In the genomic region with DNA sequence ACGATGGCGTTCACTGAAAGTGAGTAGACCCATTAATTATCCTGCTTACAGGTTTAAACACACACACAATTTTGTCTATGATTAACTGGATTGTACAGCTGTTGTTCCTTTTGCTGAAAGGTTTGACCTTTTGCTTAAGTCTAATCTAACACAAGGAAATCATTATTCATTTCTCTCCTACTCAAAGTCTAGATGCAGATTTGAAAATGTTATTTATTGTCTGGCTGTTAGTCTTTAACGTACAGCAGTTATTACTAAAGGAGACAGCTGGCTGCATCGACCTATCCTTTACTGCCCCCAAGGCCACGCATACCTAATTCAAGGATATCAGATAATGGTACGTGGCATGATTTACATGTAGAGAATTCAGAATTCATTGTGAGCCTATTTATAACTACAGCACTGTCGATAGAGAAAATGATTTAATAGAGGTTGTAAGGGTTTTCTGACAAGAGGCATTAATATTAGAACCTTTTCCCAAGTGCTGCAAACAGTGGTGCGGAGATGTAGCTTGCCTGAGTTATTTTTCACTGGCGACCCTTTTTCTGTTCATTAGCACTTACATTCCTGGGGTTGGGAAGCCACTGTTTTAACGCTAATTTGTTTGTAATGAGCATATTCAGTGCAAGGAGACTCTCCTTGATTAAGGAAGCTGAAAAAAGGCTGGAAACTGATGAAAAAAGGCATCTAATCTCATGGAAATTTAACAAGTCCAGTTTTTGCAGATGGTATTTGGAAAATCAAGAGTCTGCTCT, we compare ENCODE assay signal across 15 cellular contexts.
DNase-seq lines count a peak whose midpoint lies in the region; ATAC-seq and TF ChIP-seq lines count a peak whose summit lies in the region.
"Had no signal": no experiment of that assay in that cellular context is flagged by ENCODE, and none has a peak within 500 bp of the region (broad histone marks: within the 10 kb centered on the region; RNA-seq: fewer than 3 reads in every experiment).

No MANE protein-coding gene starts in this region.

- H3K27ac ChIP-seq in HEK293 (ENCODE audit: extremely low read depth, low read depth, low read length) (peak overlapping the region; percentile 85), body of pancreas (peak overlapping the region in 1 of 4 donors; percentile 41), ovary (no peak overlapping the region)
- H3K27ac ChIP-seq: C4-2B, colonic mucosa, skin epidermis had no signal

- peaks cover 24% of the 10 kb centered on the region for H3K4me1 ChIP-seq in HEK293 (ENCODE audit: control insufficient read depth, insufficient read depth, low read length)
- H3K4me1 ChIP-seq in body of pancreas, result peaks cover 5% of the 10 kb centered on the region
- no peaks in the 10 kb centered on the region for H3K4me1 ChIP-seq in ovary (ENCODE audit: insufficient read depth)
- H3K4me1 ChIP-seq: colonic mucosa had no signal

- POLR2A ChIA-PET in HEK293 (lab: Yijun Ruan, JAX), result no interaction called here

- peaks cover 12% of the 10 kb centered on the region for H3K36me3 Mint-ChIP-seq in nephron progenitor cell (ENCODE audit: low read depth)
- H3K36me3 Mint-ChIP-seq: immature natural killer cell had no signal

- TF ChIP-seq CTCF in HEK293 (tag by site-specific recombination; IDR thresholded peaks at IDR 0.05) (no peak), body of pancreas (IDR thresholded peaks at IDR 0.05) (no peak), nephron progenitor cell (IDR thresholded peaks at IDR 0.05) (no peak), ovary (IDR thresholded peaks at IDR 0.05) (no peak)

- peak; percentile 16 for DNase-seq in NCI-H2227 treated with DMSO at 0.1 percent for 48 hours (lab: John Stamatoyannopoulos, UW)
- no peak for DNase-seq in body of pancreas
- DNase-seq in nephron progenitor cell, result no peak
- no peak for DNase-seq in sciatic nerve (ENCODE audit: low spot score)
- DNase-seq in ovary, result no peak
- DNase-seq in activated effector memory CD4-positive, alpha-beta T cell treated with anti-CD3 and anti-CD28 coated beads, Interleukin-2, amount 50 U/mL, for 16 hours, result no peak
- DNase-seq in NCI-H446 treated with DMSO at 0.1 percent for 48 hours (lab: John Stamatoyannopoulos, UW), result no peak
- DNase-seq: activated CD4-positive, CD25-positive, alpha-beta regulatory T cell; colonic mucosa; immature natural killer cell; NCI-H446; SIG-M5 had no signal

- no peak for TF ChIP-seq EP300 in ovary (IDR thresholded peaks at IDR 0.05)

- peak overlapping the region; percentile 74 for H3K27ac Mint-ChIP-seq in nephron progenitor cell
- H3K27ac Mint-ChIP-seq: immature natural killer cell had no signal

- ATAC-seq in body of pancreas (peak; percentile 52), sciatic nerve (no peak)

- intact Hi-C loops in body of pancreas (cut with DNase I), result no loop called here
- intact Hi-C loops in sciatic nerve (cut with DNase I), result no loop called here
- intact Hi-C loops in ovary (cut with DNase I), result no loop called here

- H3K4me1 Mint-ChIP-seq in nephron progenitor cell, result peaks cover 36% of the 10 kb centered on the region
- H3K4me1 Mint-ChIP-seq: immature natural killer cell had no signal

- H3K9me3 ChIP-seq in HEK293 (ENCODE audit: control insufficient read depth, insufficient read depth, low read depth, low read length) (no peaks in the 10 kb centered on the region), body of pancreas (no peaks in the 10 kb centered on the region), ovary (no peaks in the 10 kb centered on the region)
- H3K9me3 ChIP-seq: colonic mucosa had no signal

- whole genome bisulfite sequencing in body of pancreas, 2 donors, result 24 to 25% methylated on average over 10 of the region's 10 CpGs
- WGBS in ovary, 3 donors, result 26 to 28% (median 26%) methylated on average over 10 of the region's 10 CpGs

- H3K4me3 Mint-ChIP-seq in nephron progenitor cell, result peak overlapping the region; percentile 4
- H3K4me3 Mint-ChIP-seq: immature natural killer cell had no signal

- peaks cover 21% of the 10 kb centered on the region for H3K9me3 Mint-ChIP-seq in nephron progenitor cell

- H3K27me3 ChIP-seq in body of pancreas (no peaks in the 10 kb centered on the region), ovary (no peaks in the 10 kb centered on the region)
- H3K27me3 ChIP-seq: colonic mucosa had no signal

- H3K4me3 ChIP-seq in HEK293 (ENCODE audit: low read depth, low read length), result no peak overlapping the region
- no peak overlapping the region for H3K4me3 ChIP-seq in body of pancreas
- H3K4me3 ChIP-seq in ovary, result no peak overlapping the region
- H3K4me3 ChIP-seq: colonic mucosa, skin epidermis had no signal

- CTCF ChIA-PET in HEK293 (lab: Yijun Ruan, JAX), result no interaction called here

- TF ChIP-seq POLR2A in body of pancreas (IDR thresholded peaks at IDR 0.05) (no peak), ovary (IDR thresholded peaks at IDR 0.05) (no peak)

- no peaks in the 10 kb centered on the region for H3K27me3 Mint-ChIP-seq in nephron progenitor cell (ENCODE audit: low read depth, poor library complexity)

- H3K36me3 ChIP-seq in HEK293 (ENCODE audit: control insufficient read depth in 2 of 2, insufficient read depth in 1 of 2, low read length in 2 of 2), result no peaks in the 10 kb centered on the region
- no peaks in the 10 kb centered on the region for H3K36me3 ChIP-seq in body of pancreas (replicated peaks in 1 of 2; ENCODE audit: insufficient read depth in 1 of 2, low read depth in 2 of 2)
- no peaks in the 10 kb centered on the region for H3K36me3 ChIP-seq in ovary
- H3K36me3 ChIP-seq: colonic mucosa had no signal

TF ChIP-seq in HEK293, 187 proteins besides CTCF, POLR2A, EP300 and RAD21 (continues in another document):
- 0 out of 2 replicates have a peak, but pooled peaks have one; percentile 28 for TF ChIP-seq ZSCAN23 (tag by site-specific recombination; IDR thresholded peaks at IDR 0.05)
- TF ChIP-seq WT1 (tag by site-specific recombination; IDR thresholded peaks at IDR 0.05), result 0 out of 2 replicates have a peak, but pooled peaks have one; percentile 44
- TF ChIP-seq, protein P1, sequence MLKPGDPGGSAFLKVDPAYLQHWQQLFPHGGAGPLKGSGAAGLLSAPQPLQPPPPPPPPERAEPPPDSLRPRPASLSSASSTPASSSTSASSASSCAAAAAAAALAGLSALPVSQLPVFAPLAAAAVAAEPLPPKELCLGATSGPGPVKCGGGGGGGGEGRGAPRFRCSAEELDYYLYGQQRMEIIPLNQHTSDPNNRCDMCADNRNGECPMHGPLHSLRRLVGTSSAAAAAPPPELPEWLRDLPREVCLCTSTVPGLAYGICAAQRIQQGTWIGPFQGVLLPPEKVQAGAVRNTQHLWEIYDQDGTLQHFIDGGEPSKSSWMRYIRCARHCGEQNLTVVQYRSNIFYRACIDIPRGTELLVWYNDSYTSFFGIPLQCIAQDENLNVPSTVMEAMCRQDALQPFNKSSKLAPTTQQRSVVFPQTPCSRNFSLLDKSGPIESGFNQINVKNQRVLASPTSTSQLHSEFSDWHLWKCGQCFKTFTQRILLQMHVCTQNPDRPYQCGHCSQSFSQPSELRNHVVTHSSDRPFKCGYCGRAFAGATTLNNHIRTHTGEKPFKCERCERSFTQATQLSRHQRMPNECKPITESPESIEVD (tag by site-specific recombination; IDR thresholded peaks at IDR 0.05), result peak; percentile 58
- TF ChIP-seq OSR2 (tag by site-specific recombination; IDR thresholded peaks at IDR 0.05), result peak; percentile 46; the same call in 1 of the 2 replicates
- TF ChIP-seq ZXDB (tag by site-specific recombination; IDR thresholded peaks at IDR 0.05), result peak; percentile 43
- TF ChIP-seq, protein P2, sequence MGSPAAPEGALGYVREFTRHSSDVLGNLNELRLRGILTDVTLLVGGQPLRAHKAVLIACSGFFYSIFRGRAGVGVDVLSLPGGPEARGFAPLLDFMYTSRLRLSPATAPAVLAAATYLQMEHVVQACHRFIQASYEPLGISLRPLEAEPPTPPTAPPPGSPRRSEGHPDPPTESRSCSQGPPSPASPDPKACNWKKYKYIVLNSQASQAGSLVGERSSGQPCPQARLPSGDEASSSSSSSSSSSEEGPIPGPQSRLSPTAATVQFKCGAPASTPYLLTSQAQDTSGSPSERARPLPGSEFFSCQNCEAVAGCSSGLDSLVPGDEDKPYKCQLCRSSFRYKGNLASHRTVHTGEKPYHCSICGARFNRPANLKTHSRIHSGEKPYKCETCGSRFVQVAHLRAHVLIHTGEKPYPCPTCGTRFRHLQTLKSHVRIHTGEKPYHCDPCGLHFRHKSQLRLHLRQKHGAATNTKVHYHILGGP (tag by site-specific recombination; IDR thresholded peaks at IDR 0.05), result peak; percentile 66; the same call in 1 of the 2 replicates
- TF ChIP-seq ZNF626 (tag by site-specific recombination; IDR thresholded peaks at IDR 0.05), result no peak
- no peak for TF ChIP-seq KLF7 (tag by site-specific recombination; IDR thresholded peaks at IDR 0.05; ENCODE audit: borderline replicate concordance)
- peak; percentile 87 for TF ChIP-seq FEZF1 (tag by site-specific recombination; IDR thresholded peaks at IDR 0.05)
- TF ChIP-seq ZBTB20 (tag by site-specific recombination; IDR thresholded peaks at IDR 0.05), result no peak
- peak; percentile 66; the same call in 1 of the 2 replicates for TF ChIP-seq IKZF3 (tag by site-specific recombination; IDR thresholded peaks at IDR 0.05)
- TF ChIP-seq, protein P3, sequence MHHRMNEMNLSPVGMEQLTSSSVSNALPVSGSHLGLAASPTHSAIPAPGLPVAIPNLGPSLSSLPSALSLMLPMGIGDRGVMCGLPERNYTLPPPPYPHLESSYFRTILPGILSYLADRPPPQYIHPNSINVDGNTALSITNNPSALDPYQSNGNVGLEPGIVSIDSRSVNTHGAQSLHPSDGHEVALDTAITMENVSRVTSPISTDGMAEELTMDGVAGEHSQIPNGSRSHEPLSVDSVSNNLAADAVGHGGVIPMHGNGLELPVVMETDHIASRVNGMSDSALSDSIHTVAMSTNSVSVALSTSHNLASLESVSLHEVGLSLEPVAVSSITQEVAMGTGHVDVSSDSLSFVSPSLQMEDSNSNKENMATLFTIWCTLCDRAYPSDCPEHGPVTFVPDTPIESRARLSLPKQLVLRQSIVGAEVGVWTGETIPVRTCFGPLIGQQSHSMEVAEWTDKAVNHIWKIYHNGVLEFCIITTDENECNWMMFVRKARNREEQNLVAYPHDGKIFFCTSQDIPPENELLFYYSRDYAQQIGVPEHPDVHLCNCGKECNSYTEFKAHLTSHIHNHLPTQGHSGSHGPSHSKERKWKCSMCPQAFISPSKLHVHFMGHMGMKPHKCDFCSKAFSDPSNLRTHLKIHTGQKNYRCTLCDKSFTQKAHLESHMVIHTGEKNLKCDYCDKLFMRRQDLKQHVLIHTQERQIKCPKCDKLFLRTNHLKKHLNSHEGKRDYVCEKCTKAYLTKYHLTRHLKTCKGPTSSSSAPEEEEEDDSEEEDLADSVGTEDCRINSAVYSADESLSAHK (tag by site-specific recombination; IDR thresholded peaks at IDR 0.05), result 0 out of 2 replicates have a peak, but pooled peaks have one; percentile 18
- TF ChIP-seq ZBTB17 (tag by site-specific recombination; IDR thresholded peaks at IDR 0.05), result peak; percentile 87
- peak; percentile 26; the same call in 1 of the 2 replicates for TF ChIP-seq SCRT1 (tag by site-specific recombination; IDR thresholded peaks at IDR 0.05; ENCODE audit: borderline replicate concordance)
